ENCODE assay signal across 8 cellular contexts in the genomic region with DNA sequence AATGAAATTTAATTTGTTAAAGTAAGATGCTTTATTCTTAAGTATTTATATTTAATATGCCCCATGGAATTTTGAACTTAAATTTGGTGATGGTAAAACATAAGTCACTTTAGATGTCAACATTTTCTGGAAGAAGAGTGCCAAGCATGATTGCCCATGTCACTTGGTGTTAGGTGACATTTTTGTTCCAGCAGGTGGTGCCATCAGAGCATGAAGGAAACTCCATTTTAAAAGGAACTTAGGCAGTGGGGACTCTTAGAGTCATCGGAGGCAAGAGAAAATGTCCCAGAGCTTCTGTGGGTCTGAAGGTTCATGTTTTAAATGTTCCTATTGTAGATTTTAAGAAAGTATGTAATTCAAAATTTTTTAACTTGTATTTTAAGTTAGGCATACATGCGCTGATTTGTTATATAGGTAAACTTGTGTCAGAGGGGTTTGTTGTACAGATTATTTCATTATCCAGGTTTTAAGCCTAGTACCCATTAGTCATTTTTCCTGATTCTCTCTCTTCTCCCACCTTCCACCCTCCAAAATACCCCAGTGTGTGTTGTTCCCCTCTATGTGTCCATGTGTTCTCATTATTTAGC.
DNase-seq lines count a peak whose midpoint lies in the region; ATAC-seq and TF ChIP-seq lines count a peak whose summit lies in the region.

No MANE protein-coding gene starts in this region.

- intact Hi-C loops in upper lobe of right lung (cut with DNase I) = no loop called here

- DNase-seq in Karpas-422 = peak; percentile 59
- peak; percentile 24 for DNase-seq in SK-N-DZ (ENCODE audit: low spot score)
- peak; percentile 38 for DNase-seq in iPS DF 4.7 (ENCODE audit: extremely low read depth, low spot score)
- DNase-seq in upper lobe of right lung = no peak
- no peak for DNase-seq in activated effector memory CD4-positive, alpha-beta T cell treated with anti-CD3 and anti-CD28 coated beads, Interleukin-2, amount 50 U/mL, for 16 hours

- H3K27me3 ChIP-seq in DOHH2 (ENCODE audit: control insufficient read depth, low read length) (no peaks in the 10 kb centered on the region), Karpas-422 (ENCODE audit: low read length) (no peaks in the 10 kb centered on the region), upper lobe of right lung (no peaks in the 10 kb centered on the region)

- TF ChIP-seq CTCF in DOHH2 (IDR thresholded peaks at IDR 0.05; ENCODE audit: low read depth, low read length, poor library complexity, severe bottlenecking) = peak; percentile 28
- TF ChIP-seq CTCF in upper lobe of right lung (IDR thresholded peaks at IDR 0.05) = peak; percentile 29

- no peaks in the 10 kb centered on the region for H4K20me1 ChIP-seq in DOHH2 (ENCODE audit: control insufficient read depth, insufficient read depth, low read depth, low read length)
- H4K20me1 ChIP-seq in Karpas-422 (ENCODE audit: insufficient read depth, low read depth, low read length) = no peaks in the 10 kb centered on the region

- H3K36me3 ChIP-seq in DOHH2 (ENCODE audit: control insufficient read depth, low read length) (no peaks in the 10 kb centered on the region), Karpas-422 (ENCODE audit: insufficient read depth, low read length) (no peaks in the 10 kb centered on the region), upper lobe of right lung (no peaks in the 10 kb centered on the region)

- H3K9me3 ChIP-seq in DOHH2 (ENCODE audit: control insufficient read depth, insufficient read depth, low read length) = no peaks in the 10 kb centered on the region
- H3K9me3 ChIP-seq in Karpas-422 (ENCODE audit: low read length) = peaks cover 8% of the 10 kb centered on the region
- H3K9me3 ChIP-seq in upper lobe of right lung = no peaks in the 10 kb centered on the region

- no peaks in the 10 kb centered on the region for H3F3A ChIP-seq in DOHH2 (ENCODE audit: control insufficient read depth, insufficient read depth)

- H3K79me2 ChIP-seq in DOHH2 (ENCODE audit: control insufficient read depth, low read length) = no peaks in the 10 kb centered on the region
- no peaks in the 10 kb centered on the region for H3K79me2 ChIP-seq in Karpas-422 (ENCODE audit: low read length)

- H2AFZ ChIP-seq in Karpas-422 (ENCODE audit: low read length) = no peak overlapping the region

- no peaks in the 10 kb centered on the region for H3K9me2 ChIP-seq in DOHH2 (replicated peaks; ENCODE audit: control insufficient read depth, low read length)
- no peaks in the 10 kb centered on the region for H3K9me2 ChIP-seq in Karpas-422 (replicated peaks; ENCODE audit: insufficient read depth, low read length)

- no peak overlapping the region for H3K4me2 ChIP-seq in DOHH2 (ENCODE audit: low read length)
- no peak overlapping the region for H3K4me2 ChIP-seq in Karpas-422 (ENCODE audit: low read depth, low read length, poor library complexity, severe bottlenecking)

- H3K4me1 ChIP-seq in DOHH2 (ENCODE audit: control insufficient read depth, low read length) (no peaks in the 10 kb centered on the region), Karpas-422 (ENCODE audit: low read length) (no peaks in the 10 kb centered on the region), upper lobe of right lung (no peaks in the 10 kb centered on the region)

- no peak overlapping the region for H3K9ac ChIP-seq in Karpas-422 (ENCODE audit: low read length)

- H3K4me3 ChIP-seq in DOHH2 (ENCODE audit: low read length) = no peak overlapping the region
- H3K4me3 ChIP-seq in Karpas-422 (ENCODE audit: low read length) = no peak overlapping the region
- no peak overlapping the region for H3K4me3 ChIP-seq in upper lobe of right lung

- H3K27ac ChIP-seq in DOHH2 (ENCODE audit: low read depth, low read length) = no peak overlapping the region
- no peak overlapping the region for H3K27ac ChIP-seq in Karpas-422 (ENCODE audit: low read length)
- no peak overlapping the region for H3K27ac ChIP-seq in upper lobe of right lung

- no peak for ATAC-seq in upper lobe of right lung
- ATAC-seq in HG03442 (IDR thresholded peaks at IDR 0.05; ENCODE audit: unreplicated experiment) = no peak
- ATAC-seq in GM19452 (IDR thresholded peaks at IDR 0.05; ENCODE audit: unreplicated experiment) = no peak

Comparison
In these comparisons a context has a peak if more than half of its experiments do, and no peak if none do; other contexts are left out.
1. DNase-seq: peak in Karpas-422 (single experiment), SK-N-DZ (single experiment) and iPS DF 4.7 (single experiment); none in upper lobe of right lung (single experiment) and activated effector memory CD4-positive, alpha-beta T cell treated with anti-CD3 and anti-CD28 coated beads, Interleukin-2, amount 50 U/mL, for 16 hours (single experiment).